Comparison of ENCODE assay signal across 15 cellular contexts in genomic region chr11:79896258-79896657, GRCh38.
DNase-seq lines count a peak whose midpoint lies in the region; ATAC-seq and TF ChIP-seq lines count a peak whose summit lies in the region.
"Had no signal": no experiment of that assay in that cellular context is flagged by ENCODE, and none has a peak within 500 bp of the region (broad histone marks: within the 10 kb centered on the region; RNA-seq: fewer than 3 reads in every experiment).

No MANE protein-coding gene starts in this region.

- no peaks in the 10 kb centered on the region for H3K36me3 ChIP-seq in RWPE2 (ENCODE audit: low read depth)
- H3K36me3 ChIP-seq in SK-N-SH (replicated peaks in 1 of 2; ENCODE audit: control insufficient read depth in 1 of 2, insufficient read depth in 2 of 2, low read length in 1 of 2), result no peaks in the 10 kb centered on the region
- no peaks in the 10 kb centered on the region for H3K36me3 ChIP-seq in tibial nerve

- no peaks in the 10 kb centered on the region for H3F3A ChIP-seq in SK-N-SH (replicated peaks; ENCODE audit: insufficient read depth)

- H4K20me1 ChIP-seq in SK-N-SH (ENCODE audit: insufficient read depth), result no peaks in the 10 kb centered on the region

- TF ChIP-seq RAD21 in SK-N-SH (IDR thresholded peaks at IDR 0.05; ENCODE audit: low read length), result no peak

- no peaks in the 10 kb centered on the region for H3K79me2 ChIP-seq in SK-N-SH (ENCODE audit: insufficient read depth)

- DNase-seq in LHCN-M2 (ENCODE audit: low read depth) (peak; percentile 41), RWPE2 (ENCODE audit: low spot score) (no peak), epithelial cell of esophagus (ENCODE audit: low read depth) (peak; percentile 68), kidney tubule cell (ENCODE audit: low spot score) (peak; percentile 57), SK-N-SH (no peak), tibial nerve (ENCODE audit: low spot score in 2 of 2) (no peak), 8988T (no peak)
- DNase-seq: C1 segment of cervical spinal cord; Calu3; CD4-positive, alpha-beta T cell; DMS 273 treated with DMSO at 0.1 percent for 48 hours; GM23248 had no signal

- no peak for TF ChIP-seq CTCF in RWPE2 (IDR thresholded peaks at IDR 0.05; ENCODE audit: poor library complexity, severe bottlenecking)
- TF ChIP-seq CTCF in epithelial cell of esophagus (IDR thresholded peaks at IDR 0.05; ENCODE audit: insufficient read depth, low read depth, low read length, missing control alignments), result no peak
- no peak for TF ChIP-seq CTCF in SK-N-SH (IDR thresholded peaks at IDR 0.05)
- TF ChIP-seq CTCF in tibial nerve (IDR thresholded peaks at IDR 0.05), result no peak

- H3K4me3 ChIP-seq in RWPE2 (ENCODE audit: severe bottlenecking), result no peak overlapping the region
- H3K4me3 ChIP-seq in epithelial cell of esophagus (ENCODE audit: low read length), result no peak overlapping the region
- no peak overlapping the region for H3K4me3 ChIP-seq in SK-N-SH (ENCODE audit: low read depth in 2 of 2, low read length in 1 of 2)
- H3K4me3 ChIP-seq in tibial nerve, result no peak overlapping the region
- H3K4me3 ChIP-seq: GM23248 had no signal

- H3K9me3 ChIP-seq in RWPE2 (ENCODE audit: severe bottlenecking), result peaks cover 3% of the 10 kb centered on the region
- H3K9me3 ChIP-seq in SK-N-SH, result no peaks in the 10 kb centered on the region
- no peaks in the 10 kb centered on the region for H3K9me3 ChIP-seq in tibial nerve

- no peaks in the 10 kb centered on the region for H3K4me1 ChIP-seq in RWPE2 (ENCODE audit: insufficient read depth, poor library complexity, severe bottlenecking)
- H3K4me1 ChIP-seq in SK-N-SH (ENCODE audit: control insufficient read depth in 1 of 2, insufficient read depth in 2 of 2, low read depth in 1 of 2, low read length in 1 of 2), result no peaks in the 10 kb centered on the region
- H3K4me1 ChIP-seq in tibial nerve, result no peaks in the 10 kb centered on the region

- no peak for TF ChIP-seq POLR2A in tibial nerve (IDR thresholded peaks at IDR 0.05)

- POLR2A ChIA-PET in SK-N-SH (lab: Yijun Ruan, JAX), result no interaction called here

- CTCF ChIA-PET in SK-N-SH (lab: Yijun Ruan, JAX), result no interaction called here

- ATAC-seq in RWPE2 (ENCODE audit: low read depth) (peak; percentile 49; the same call in 1 of the 3 replicates), GM18861 (IDR thresholded peaks at IDR 0.05; ENCODE audit: unreplicated experiment) (no peak)
- ATAC-seq: HCT116 had no signal

- no peak for TF ChIP-seq EP300 in SK-N-SH (IDR thresholded peaks at IDR 0.05; ENCODE audit: borderline replicate concordance in 1 of 2, low read depth in 1 of 2, low read length in 1 of 2)
- no peak for TF ChIP-seq EP300 in tibial nerve (IDR thresholded peaks at IDR 0.05)

- H3K4me2 ChIP-seq in SK-N-SH, result no peak overlapping the region

- no peaks in the 10 kb centered on the region for H3K9me2 ChIP-seq in SK-N-SH

- H3K27ac ChIP-seq in RWPE2 (ENCODE audit: poor library complexity, severe bottlenecking) (no peak overlapping the region), SK-N-SH (ENCODE audit: low read depth in 2 of 2, low read length in 1 of 2) (no peak overlapping the region), tibial nerve (no peak overlapping the region)
- H3K27ac ChIP-seq: GM23248, HL-60 had no signal

- no peak overlapping the region for H2AFZ ChIP-seq in SK-N-SH (ENCODE audit: low read depth)
- H2AFZ ChIP-seq: GM23248 had no signal

- H3K9ac ChIP-seq in SK-N-SH, result no peak overlapping the region
- H3K9ac ChIP-seq: GM23248 had no signal

- H3K27me3 ChIP-seq in RWPE2 (ENCODE audit: insufficient read depth, poor library complexity, severe bottlenecking), result no peaks in the 10 kb centered on the region
- H3K27me3 ChIP-seq in SK-N-SH (ENCODE audit: insufficient read depth), result no peaks in the 10 kb centered on the region
- no peaks in the 10 kb centered on the region for H3K27me3 ChIP-seq in tibial nerve

TF ChIP-seq in SK-N-SH, 30 proteins besides CTCF, POLR2A, EP300 and RAD21:
- TF ChIP-seq TAF1 (IDR thresholded peaks at IDR 0.05; ENCODE audit: borderline replicate concordance, low read depth, low read length), result no peak

Comparison
In these comparisons a context has a peak if more than half of its experiments do, and no peak if none do; other contexts are left out.
1. DNase-seq: peak in LHCN-M2 (single experiment), epithelial cell of esophagus (single experiment) and kidney tubule cell (single experiment); none in RWPE2 (single experiment), SK-N-SH (single experiment), tibial nerve (0 of 2) and 8988T (single experiment).